Comparison of ENCODE assay signal across 16 cellular contexts in the genomic region with DNA sequence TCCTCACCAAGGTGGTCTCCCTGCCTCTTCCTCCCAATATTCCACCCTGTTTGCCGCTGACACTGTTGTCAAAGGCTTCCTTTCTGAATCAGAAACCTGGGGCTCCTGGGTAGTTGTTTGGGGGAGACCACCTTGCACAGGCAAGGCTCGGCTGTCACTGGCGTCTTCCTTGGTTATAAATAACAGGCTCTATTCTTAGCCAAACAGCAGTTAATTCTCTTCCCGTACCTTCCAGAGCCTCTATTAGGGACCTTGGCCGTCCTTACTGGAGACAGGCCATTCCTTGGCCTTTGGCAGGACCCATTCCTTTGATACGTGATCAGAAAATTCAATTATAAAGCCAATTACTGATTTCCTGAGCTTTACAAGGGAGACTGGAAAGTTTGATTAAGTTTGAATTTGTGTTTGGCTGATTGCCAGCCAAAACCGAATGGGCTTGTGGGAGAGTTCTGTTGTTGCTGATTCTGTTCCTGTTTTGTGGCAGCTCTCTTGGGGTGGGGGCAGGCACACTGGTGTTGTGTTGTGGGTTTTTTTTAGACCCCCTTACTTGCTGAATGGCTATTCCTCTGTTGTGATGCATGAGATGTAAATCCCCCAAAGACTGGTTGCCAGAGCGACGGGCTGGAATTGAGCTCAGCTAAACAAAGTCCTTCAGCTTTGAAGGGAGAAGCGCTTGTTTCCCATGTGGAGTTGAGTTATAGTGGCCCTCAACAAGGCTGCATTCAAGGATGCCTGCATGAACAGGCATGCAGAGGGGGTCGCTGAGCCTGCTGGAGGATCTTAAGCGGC.
DNase-seq lines count a peak whose midpoint lies in the region; ATAC-seq and TF ChIP-seq lines count a peak whose summit lies in the region.
"Had no signal": no experiment of that assay in that cellular context is flagged by ENCODE, and none has a peak within 500 bp of the region (broad histone marks: within the 10 kb centered on the region; RNA-seq: fewer than 3 reads in every experiment).

No MANE protein-coding gene starts in this region.

- H3K36me3 ChIP-seq in BLaER1, result no peaks in the 10 kb centered on the region
- H3K36me3 ChIP-seq in SK-N-SH (replicated peaks in 1 of 2; ENCODE audit: control insufficient read depth in 1 of 2, insufficient read depth in 2 of 2, low read length in 1 of 2), result no peaks in the 10 kb centered on the region
- no peaks in the 10 kb centered on the region for H3K36me3 ChIP-seq in heart right ventricle
- no peaks in the 10 kb centered on the region for H3K36me3 ChIP-seq in neural progenitor cell
- H3K36me3 ChIP-seq: lower lobe of right lung, ovary had no signal

- H3K9ac ChIP-seq in BLaER1 (peak overlapping the region; percentile 7; the same call in 1 of the 2 replicates), SK-N-SH (no peak overlapping the region), neural progenitor cell (no peak overlapping the region)

- POLR2A ChIA-PET in SK-N-SH (lab: Yijun Ruan, JAX), result interaction anchor here (1.1 kb wide), 1 partner anchor 39 kb away, joined by 3 read pairs; no protein-coding TSS in a partner anchor

- H3K79me2 ChIP-seq in SK-N-SH (ENCODE audit: insufficient read depth) (no peaks in the 10 kb centered on the region), neural progenitor cell (ENCODE audit: low read depth) (no peaks in the 10 kb centered on the region)

- TF ChIP-seq RAD21 in SK-N-SH (IDR thresholded peaks at IDR 0.05; ENCODE audit: low read length), result no peak

- peak in 7 of 8 donors; percentile 22 to 79 (median 57) for ATAC-seq in heart right ventricle
- ATAC-seq: body of pancreas, lower lobe of right lung had no signal

- H3K4me1 ChIP-seq in BLaER1, result peaks cover 54% of the 10 kb centered on the region
- H3K4me1 ChIP-seq in SK-N-SH (ENCODE audit: control insufficient read depth in 1 of 2, insufficient read depth in 2 of 2, low read depth in 1 of 2, low read length in 1 of 2), result peaks cover 0 to 48% of the 10 kb centered on the region in 2 experiments; a peak in 2 of 4 replicates
- peaks cover 10 to 55% (median 38%) of the 10 kb centered on the region in 9 donors for H3K4me1 ChIP-seq in heart right ventricle
- peaks cover 47% of the 10 kb centered on the region for H3K4me1 ChIP-seq in neural progenitor cell
- H3K4me1 ChIP-seq: body of pancreas had no signal

- intact Hi-C loops in heart right ventricle (cut with DNase I), result loop anchor here in 1 of 10 donors (5.0 kb wide), 1 partner anchor 104 kb away; the partner anchor contains the start of gene GNAO1
- intact Hi-C loops in activated naive CD4-positive, alpha-beta T cell treated with anti-CD3 and anti-CD28 coated beads for 36 hours (cut with micrococcal nuclease), result no loop called here

- peaks cover 85% of the 10 kb centered on the region for H3K4me1 Mint-ChIP-seq in neural progenitor cell
- H3K4me1 Mint-ChIP-seq in activated naive CD4-positive, alpha-beta T cell treated with anti-CD3 and anti-CD28 coated beads for 36 hours (ENCODE audit: low read depth), result no peaks in the 10 kb centered on the region
- H3K4me1 Mint-ChIP-seq: activated CD4-positive, alpha-beta memory T cell treated with anti-CD3 and anti-CD28 coated beads, Interleukin-2, amount 10 ng/mL, durations not matched to agents 7 days and 5 days had no signal

- no peak overlapping the region for H3K4me3 ChIP-seq in BLaER1
- H3K4me3 ChIP-seq in SK-N-SH (ENCODE audit: low read depth in 2 of 2, low read length in 1 of 2), result no peak overlapping the region
- no peak overlapping the region for H3K4me3 ChIP-seq in heart right ventricle
- no peak overlapping the region for H3K4me3 ChIP-seq in neural progenitor cell
- H3K4me3 ChIP-seq: body of pancreas, lower lobe of right lung, ovary had no signal

- H3K9me3 ChIP-seq in BLaER1 (no peaks in the 10 kb centered on the region), SK-N-SH (no peaks in the 10 kb centered on the region), heart right ventricle (no peaks in the 10 kb centered on the region), neural progenitor cell (ENCODE audit: low read depth) (no peaks in the 10 kb centered on the region)
- H3K9me3 ChIP-seq: body of pancreas, lower lobe of right lung, ovary had no signal

- H3K27me3 Mint-ChIP-seq in neural progenitor cell (ENCODE audit: insufficient read depth, low read depth), result peaks cover 5% of the 10 kb centered on the region
- peaks cover 2% of the 10 kb centered on the region for H3K27me3 Mint-ChIP-seq in activated naive CD4-positive, alpha-beta T cell treated with anti-CD3 and anti-CD28 coated beads for 36 hours (ENCODE audit: low read depth)
- H3K27me3 Mint-ChIP-seq: activated CD4-positive, alpha-beta memory T cell treated with anti-CD3 and anti-CD28 coated beads, Interleukin-2, amount 10 ng/mL, durations not matched to agents 7 days and 5 days had no signal

- DNase-seq in SK-N-SH, result peak; percentile 58
- DNase-seq in heart right ventricle, result no peak
- DNase-seq in neural progenitor cell (ENCODE audit: low spot score), result peak; percentile 57
- no peak for DNase-seq in NCI-H2081 treated with DMSO at 0.1 percent for 48 hours (lab: John Stamatoyannopoulos, UW)
- DNase-seq in activated naive CD4-positive, alpha-beta T cell treated with anti-CD3 and anti-CD28 coated beads for 36 hours, result no peak
- DNase-seq in MV-4-11 (lab: John Stamatoyannopoulos, UW), result no peak
- no peak for DNase-seq in AG08396 (ENCODE audit: low spot score)
- DNase-seq: activated CD4-positive, alpha-beta memory T cell treated with anti-CD3 and anti-CD28 coated beads, Interleukin-2, amount 10 ng/mL, durations not matched to agents 7 days and 5 days; body of pancreas; lower lobe of right lung; NCI-H1092 treated with DMSO at 0.1 percent for 48 hours; NCI-H526 treated with DMSO at 0.1 percent for 48 hours; ovary; T-helper 9 cell had no signal

- peak overlapping the region; percentile 99 for H3K27ac Mint-ChIP-seq in neural progenitor cell
- no peak overlapping the region for H3K27ac Mint-ChIP-seq in activated naive CD4-positive, alpha-beta T cell treated with anti-CD3 and anti-CD28 coated beads for 36 hours
- H3K27ac Mint-ChIP-seq: activated CD4-positive, alpha-beta memory T cell treated with anti-CD3 and anti-CD28 coated beads, Interleukin-2, amount 10 ng/mL, durations not matched to agents 7 days and 5 days had no signal

- H4K20me1 ChIP-seq in BLaER1, result no peaks in the 10 kb centered on the region
- no peaks in the 10 kb centered on the region for H4K20me1 ChIP-seq in SK-N-SH (ENCODE audit: insufficient read depth)
- no peaks in the 10 kb centered on the region for H4K20me1 ChIP-seq in neural progenitor cell (ENCODE audit: low read depth)

- H3F3A ChIP-seq in SK-N-SH (replicated peaks; ENCODE audit: insufficient read depth) (no peaks in the 10 kb centered on the region), neural progenitor cell (ENCODE audit: low read depth) (peaks cover 35% of the 10 kb centered on the region)

- peak overlapping the region; percentile 67 for H3K4me3 Mint-ChIP-seq in neural progenitor cell
- no peak overlapping the region for H3K4me3 Mint-ChIP-seq in activated naive CD4-positive, alpha-beta T cell treated with anti-CD3 and anti-CD28 coated beads for 36 hours
- H3K4me3 Mint-ChIP-seq: activated CD4-positive, alpha-beta memory T cell treated with anti-CD3 and anti-CD28 coated beads, Interleukin-2, amount 10 ng/mL, durations not matched to agents 7 days and 5 days had no signal

- 45% methylated on average over 8 of the region's 12 CpGs for WGBS in SK-N-SH (ENCODE audit: low lambda C conversion rate)
- 50% methylated on average over 12 of the region's 12 CpGs for WGBS in heart right ventricle, 2 donors

- no peaks in the 10 kb centered on the region for H3K9me2 ChIP-seq in SK-N-SH

- no peaks in the 10 kb centered on the region for H3K36me3 Mint-ChIP-seq in neural progenitor cell
- no peaks in the 10 kb centered on the region for H3K36me3 Mint-ChIP-seq in activated naive CD4-positive, alpha-beta T cell treated with anti-CD3 and anti-CD28 coated beads for 36 hours (ENCODE audit: low read depth)

- TF ChIP-seq CTCF in SK-N-SH (IDR thresholded peaks at IDR 0.05), result no peak
- no peak for TF ChIP-seq CTCF in heart right ventricle (IDR thresholded peaks at IDR 0.05)
- TF ChIP-seq CTCF in neural progenitor cell (IDR thresholded peaks at IDR 0.05), result no peak

- CTCF ChIA-PET in SK-N-SH (lab: Yijun Ruan, JAX), result interaction anchor here (0.8 to 2.6 kb wide), 6 partner anchors 15 to 255 kb away, joined by 3 to 17 read pairs (median 6); no protein-coding TSS in a partner anchor
- CTCF ChIA-PET in activated naive CD4-positive, alpha-beta T cell treated with anti-CD3 and anti-CD28 coated beads for 36 hours (lab: Charles Lee), result interaction anchor here (0.5 kb wide), 1 partner anchor 79 kb away, joined by 3 read pairs; no protein-coding TSS in a partner anchor

- TF ChIP-seq EP300 in SK-N-SH (IDR thresholded peaks at IDR 0.05; ENCODE audit: borderline replicate concordance in 1 of 2, low read depth in 1 of 2, low read length in 1 of 2), result peak in 1 of 2 experiments; percentile 62; a peak in 1 of 4 replicates

- no peak overlapping the region for H2AFZ ChIP-seq in SK-N-SH (ENCODE audit: low read depth)
- H2AFZ ChIP-seq in neural progenitor cell (replicated peaks), result peak overlapping the region; percentile 64

- H3K27me3 ChIP-seq in BLaER1 (no peaks in the 10 kb centered on the region), SK-N-SH (ENCODE audit: insufficient read depth) (no peaks in the 10 kb centered on the region; the same call in 1 of the 2 replicates), heart right ventricle (no peaks in the 10 kb centered on the region), neural progenitor cell (no peaks in the 10 kb centered on the region)
- H3K27me3 ChIP-seq: body of pancreas, ovary had no signal

- H3K27ac ChIP-seq in BLaER1 (peak overlapping the region; percentile 64), SK-N-SH (ENCODE audit: low read depth in 2 of 2, low read length in 1 of 2) (peak overlapping the region in 1 of 2 experiments; percentile 68; a peak in 2 of 4 replicates), heart right ventricle (peak overlapping the region in 9 of 10 donors; percentile 10 to 77 (median 64)), neural progenitor cell (no peak overlapping the region)
- H3K27ac ChIP-seq: body of pancreas, lower lobe of right lung, ovary, RWPE1 had no signal

- no peaks in the 10 kb centered on the region for H3K9me3 Mint-ChIP-seq in neural progenitor cell
- no peaks in the 10 kb centered on the region for H3K9me3 Mint-ChIP-seq in activated naive CD4-positive, alpha-beta T cell treated with anti-CD3 and anti-CD28 coated beads for 36 hours
- H3K9me3 Mint-ChIP-seq: activated CD4-positive, alpha-beta memory T cell treated with anti-CD3 and anti-CD28 coated beads, Interleukin-2, amount 10 ng/mL, durations not matched to agents 7 days and 5 days had no signal

- peak overlapping the region; percentile 83 for H3K4me2 ChIP-seq in BLaER1
- H3K4me2 ChIP-seq in SK-N-SH, result no peak overlapping the region
- peak overlapping the region; percentile 52 for H3K4me2 ChIP-seq in neural progenitor cell

TF ChIP-seq in SK-N-SH, 30 proteins besides CTCF, POLR2A, EP300 and RAD21:
- TF ChIP-seq GABPA (IDR thresholded peaks at IDR 0.05; ENCODE audit: low read depth) (no peak), GATA2 (CRISPR knock-in tag; IDR thresholded peaks at IDR 0.05) (peak; percentile 46), NFIC (IDR thresholded peaks at IDR 0.05; ENCODE audit: borderline replicate concordance) (peak; percentile 10; the same call in 1 of the 2 replicates), RCOR1 (IDR thresholded peaks at IDR 0.05; ENCODE audit: low read length) (peak; percentile 14; the same call in 1 of the 2 replicates)
TF ChIP-seq in SK-N-SH: peak in this region for 3.

Comparison
In these comparisons a context has a peak if more than half of its experiments do, and no peak if none do; other contexts are left out.
1. DNase-seq: peak in SK-N-SH (single experiment) and neural progenitor cell (single experiment); none in heart right ventricle (0 of 2), NCI-H2081 treated with DMSO at 0.1 percent for 48 hours (single experiment), activated naive CD4-positive, alpha-beta T cell treated with anti-CD3 and anti-CD28 coated beads for 36 hours (single experiment), MV-4-11 (single experiment) and AG08396 (single experiment).